8 cellular contexts compared by ENCODE assay signal in the genomic region with DNA sequence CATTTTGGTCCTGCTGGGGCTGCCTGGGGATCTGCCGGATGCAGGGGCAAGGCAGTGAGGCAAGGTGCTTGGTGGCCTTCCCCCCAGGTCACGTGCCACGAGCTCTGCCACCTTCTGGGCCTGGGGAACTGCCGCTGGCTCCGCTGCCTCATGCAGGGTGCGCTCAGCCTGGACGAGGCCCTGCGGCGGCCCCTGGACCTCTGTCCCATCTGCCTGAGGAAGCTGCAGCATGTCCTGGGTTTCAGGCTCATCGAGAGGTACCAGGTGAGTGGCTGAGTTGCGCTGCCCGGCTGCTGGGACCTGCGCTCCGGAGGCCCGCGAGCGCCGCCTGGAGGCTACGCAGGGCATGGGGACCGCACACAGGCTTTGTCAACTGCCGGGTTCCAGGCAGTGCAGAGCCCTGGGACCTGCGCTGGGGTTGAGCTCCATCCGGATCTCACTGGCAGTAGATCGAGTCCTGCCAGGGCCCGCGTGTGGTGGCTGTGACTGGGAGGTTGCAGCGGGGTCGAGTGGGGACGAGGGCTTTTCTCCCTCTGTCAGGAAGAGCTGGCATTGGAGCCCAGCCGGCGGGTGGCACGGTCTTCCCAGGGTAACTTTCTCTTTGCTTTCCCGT. TPM values are rescaled to one million over a fixed set of nuclear protein-coding genes. Genes with fewer than 3 reads are reported as not detected.
DNase-seq lines count a peak whose midpoint lies in the region; ATAC-seq and TF ChIP-seq lines count a peak whose summit lies in the region.

No MANE protein-coding gene starts in this region.

- WGBS in suprapubic skin, result 58% methylated on average over 4 of the region's 33 CpGs

- H3K27ac ChIP-seq in AG04450 (ENCODE audit: low read depth, low read length) (no peak overlapping the region), suprapubic skin (no peak overlapping the region)

- POLR2A ChIA-PET in AG04450 (lab: Yijun Ruan, JAX), result interaction anchor here (0.7 kb wide), 1 partner anchor 20 kb away, joined by 3 read pairs; no protein-coding TSS in a partner anchor

- H3K4me3 ChIP-seq in AG04450 (ENCODE audit: low read depth, low read length) (no peak overlapping the region), fibroblast of mammary gland (ENCODE audit: control insufficient read depth, low read depth, low read length) (peak overlapping the region; percentile 7), suprapubic skin (peak overlapping the region; percentile 36)

- H3K27me3 ChIP-seq in AG04450 (ENCODE audit: control insufficient read depth, insufficient read depth, low read length), result no peaks in the 10 kb centered on the region
- H3K27me3 ChIP-seq in suprapubic skin, result no peaks in the 10 kb centered on the region

- CTCF ChIA-PET in AG04450 (lab: Charles Lee), result interaction anchor here (0.6 to 2.6 kb wide), 22 partner anchors 9 to 259 kb away, joined by 3 to 25 read pairs (median 4); no protein-coding TSS in a partner anchor

- ATAC-seq in GM18858 (IDR thresholded peaks at IDR 0.05; ENCODE audit: unreplicated experiment), result peak; percentile 74
- peak; percentile 67 for ATAC-seq in HG03045 (IDR thresholded peaks at IDR 0.05; ENCODE audit: unreplicated experiment)

- H3K4me1 ChIP-seq in suprapubic skin, result peaks cover 11% of the 10 kb centered on the region

- no peak for DNase-seq in AG04450 (ENCODE audit: low read depth, low spot score)
- DNase-seq in NOMO-1 (lab: John Stamatoyannopoulos, UW; ENCODE audit: unreplicated experiment in 2 of 2), result peak; percentile 64 to 78
- DNase-seq in activated T-cell treated with anti-CD3 and anti-CD28 coated beads, Interleukin-2, amount 50 U/mL, for 48 hours, result peak; percentile 85 to 90
- DNase-seq in fibroblast of mammary gland (ENCODE audit: low read depth), result peak; percentile 42
- DNase-seq in nucleus accumbens (lab: John Stamatoyannopoulos, UW), result peak in 43 of 56 donors; percentile 9 to 78 (median 43)
- DNase-seq in suprapubic skin (ENCODE audit: low spot score in 2 of 2), result no peak

- no peak for TF ChIP-seq EP300 in suprapubic skin (IDR thresholded peaks at IDR 0.05)

- TF ChIP-seq CTCF in AG04450 (IDR thresholded peaks at IDR 0.05; ENCODE audit: low read depth, low read length) (peak; percentile 78), fibroblast of mammary gland (conservative IDR thresholded peaks at IDR 0.05; ENCODE audit: control insufficient read depth, insufficient read depth, low read depth, low read length) (peak; percentile 74), suprapubic skin (IDR thresholded peaks at IDR 0.05) (peak; percentile 34 to 94)

- H3K36me3 ChIP-seq in suprapubic skin, result no peaks in the 10 kb centered on the region

- TF ChIP-seq POLR2A in suprapubic skin (IDR thresholded peaks at IDR 0.05), result no peak

- H3K9me3 ChIP-seq in AG04450 (ENCODE audit: control insufficient read depth, insufficient read depth, low read length) (peaks cover 11% of the 10 kb centered on the region), suprapubic skin (no peaks in the 10 kb centered on the region)

RNA-seq across cellular contexts. Expression of a gene that starts 21.7 kb away (rescaled TPM):
- 0.43 and 0.67 TPM in 2 replicates for polyA plus RNA-seq in AG04450 (2011; rRNA removed)
- polyA minus RNA-seq in AG04450 (2011; rRNA and poly(A)+ RNA removed), result 0.78 and 1.1 TPM in 2 replicates
- under 1 TPM in 1 of 4 donors, not detected in 3; 0.17 TPM for total RNA-seq in suprapubic skin

Comparison
In these comparisons a context has a peak if more than half of its experiments do, and no peak if none do; other contexts are left out.
1. DNase-seq: peak in NOMO-1 (2 of 2), activated T-cell treated with anti-CD3 and anti-CD28 coated beads, Interleukin-2, amount 50 U/mL, for 48 hours (2 of 2), fibroblast of mammary gland (single experiment) and nucleus accumbens (43 of 56); none in AG04450 (single experiment) and suprapubic skin (0 of 2).
2. Peak in every context shown above with its lines, with median percentiles within 50 percentile points of each other: CTCF ChIP-seq.